ENCODE assay signal across 17 cellular contexts in genomic region chr5:66863343-66864170, GRCh38.
DNase-seq lines count a peak whose midpoint lies in the region; ATAC-seq and TF ChIP-seq lines count a peak whose summit lies in the region.
"Had no signal": no experiment of that assay in that cellular context is flagged by ENCODE, and none has a peak within 500 bp of the region (broad histone marks: within the 10 kb centered on the region; RNA-seq: fewer than 3 reads in every experiment).

No MANE protein-coding gene starts in this region.

- no peak overlapping the region for H4K91ac ChIP-seq in mesenchymal stem cell (ENCODE audit: low read length)

- H2AFZ ChIP-seq in mesenchymal stem cell (ENCODE audit: low read depth, low read length) = no peak overlapping the region

- no peak overlapping the region for H3K4ac ChIP-seq in mesenchymal stem cell (ENCODE audit: low read depth in 1 of 2, low read length in 2 of 2)

- H3K14ac ChIP-seq in mesenchymal stem cell (ENCODE audit: low read length in 2 of 2) = no peak overlapping the region

- H4K8ac ChIP-seq in mesenchymal stem cell (ENCODE audit: low read length) = no peak overlapping the region

- H3K18ac ChIP-seq in mesenchymal stem cell (ENCODE audit: low read depth in 1 of 2, low read length in 2 of 2) = no peak overlapping the region

- no peaks in the 10 kb centered on the region for H3K36me3 ChIP-seq in brain microvascular endothelial cell (replicated peaks)
- H3K36me3 ChIP-seq in mesenchymal stem cell (ENCODE audit: control insufficient read depth in 1 of 2, insufficient read depth in 2 of 2, low read depth in 1 of 2, low read length in 2 of 2) = no peaks in the 10 kb centered on the region
- H3K36me3 ChIP-seq: HAP-1 had no signal

- in situ Hi-C loops in brain microvascular endothelial cell (cut with HindIII; ENCODE audit: low pct_ligation_motif_present, low sequenced_read_pairs) = no loop called here

- no peak overlapping the region for H2BK120ac ChIP-seq in mesenchymal stem cell (ENCODE audit: low read depth, low read length)

- no peaks in the 10 kb centered on the region for H3K9me3 ChIP-seq in mesenchymal stem cell (ENCODE audit: control insufficient read depth, low read length)
- H3K9me3 ChIP-seq: A549, HAP-1 had no signal

- H3K4me3 ChIP-seq in brain microvascular endothelial cell (ENCODE audit: low read depth, low read length) (no peak overlapping the region), mesenchymal stem cell (ENCODE audit: insufficient read depth in 1 of 2, low read depth in 1 of 2, low read length in 2 of 2) (peak overlapping the region in 1 of 2 experiments; percentile 22)
- H3K4me3 ChIP-seq: A549, HAP-1 had no signal

- WGBS in mesenchymal stem cell = 68% methylated on average over 4 of the region's 4 CpGs

- H3K4me2 ChIP-seq in mesenchymal stem cell (ENCODE audit: low read length, poor library complexity, severe bottlenecking) = no peak overlapping the region

- no peak for ATAC-seq in HG03442 (IDR thresholded peaks at IDR 0.05; ENCODE audit: unreplicated experiment)
- ATAC-seq: Panc1 had no signal

- peak; percentile 52 for DNase-seq in ELF-1 (ENCODE audit: low read depth, low spot score)
- peak; percentile 49 for DNase-seq in NCI-H146 (lab: John Stamatoyannopoulos, UW)
- no peak for DNase-seq in brain microvascular endothelial cell
- no peak for DNase-seq in mesenchymal stem cell
- no peak for DNase-seq in NCI-H2029 (lab: John Stamatoyannopoulos, UW)
- no peak for DNase-seq in HuH-7 (ENCODE audit: low spot score)
- DNase-seq in COLO829 (ENCODE audit: low spot score) = no peak
- DNase-seq: C1 segment of cervical spinal cord, GF-D8, KBM-7, NCI-H1417 treated with DMSO at 0.1 percent for 48 hours, NCI-H510A treated with DMSO at 0.1 percent for 48 hours had no signal

- no peaks in the 10 kb centered on the region for H3K27me3 ChIP-seq in brain microvascular endothelial cell (replicated peaks)
- H3K27me3 ChIP-seq in mesenchymal stem cell (ENCODE audit: control insufficient read depth in 1 of 2, insufficient read depth in 1 of 2, low read length in 2 of 2) = peaks cover 0 to 5% of the 10 kb centered on the region in 2 experiments

- no peak overlapping the region for H3K23ac ChIP-seq in mesenchymal stem cell (ENCODE audit: low read length in 2 of 2)

- H2BK12ac ChIP-seq in mesenchymal stem cell (ENCODE audit: low read length in 2 of 2) = no peak overlapping the region

- H3K79me1 ChIP-seq in mesenchymal stem cell (replicated peaks; ENCODE audit: low read length, poor library complexity, severe bottlenecking) = no peaks in the 10 kb centered on the region

- H2BK5ac ChIP-seq in mesenchymal stem cell (ENCODE audit: low read depth, low read length, poor library complexity, severe bottlenecking) = no peak overlapping the region

- no peak overlapping the region for H3K9ac ChIP-seq in mesenchymal stem cell (ENCODE audit: low read length)

- peak; percentile 3 for TF ChIP-seq CTCF in brain microvascular endothelial cell (IDR thresholded peaks at IDR 0.05; ENCODE audit: low read depth, low read length, missing control alignments)

- H3K27ac ChIP-seq in brain microvascular endothelial cell (no peak overlapping the region), mesenchymal stem cell (ENCODE audit: low read length, poor library complexity, severe bottlenecking) (peak overlapping the region; percentile 26)
- H3K27ac ChIP-seq: HL-60 had no signal

- H2BK15ac ChIP-seq in mesenchymal stem cell (ENCODE audit: low read depth, poor library complexity, severe bottlenecking) = no peak overlapping the region

- H2AK5ac ChIP-seq in mesenchymal stem cell (ENCODE audit: low read length, severe bottlenecking) = peak overlapping the region; percentile 62

- H3K4me1 ChIP-seq in mesenchymal stem cell (ENCODE audit: control insufficient read depth, insufficient read depth, low read depth, low read length) = peaks cover 6% of the 10 kb centered on the region

Comparison
In these comparisons a context has a peak if more than half of its experiments do, and no peak if none do; other contexts are left out.
1. DNase-seq: peak in ELF-1 (single experiment) and NCI-H146 (single experiment); none in brain microvascular endothelial cell (single experiment), mesenchymal stem cell (single experiment), NCI-H2029 (single experiment), HuH-7 (single experiment) and COLO829 (single experiment).